Comparison of ENCODE assay signal across 15 cellular contexts in the genomic region with DNA sequence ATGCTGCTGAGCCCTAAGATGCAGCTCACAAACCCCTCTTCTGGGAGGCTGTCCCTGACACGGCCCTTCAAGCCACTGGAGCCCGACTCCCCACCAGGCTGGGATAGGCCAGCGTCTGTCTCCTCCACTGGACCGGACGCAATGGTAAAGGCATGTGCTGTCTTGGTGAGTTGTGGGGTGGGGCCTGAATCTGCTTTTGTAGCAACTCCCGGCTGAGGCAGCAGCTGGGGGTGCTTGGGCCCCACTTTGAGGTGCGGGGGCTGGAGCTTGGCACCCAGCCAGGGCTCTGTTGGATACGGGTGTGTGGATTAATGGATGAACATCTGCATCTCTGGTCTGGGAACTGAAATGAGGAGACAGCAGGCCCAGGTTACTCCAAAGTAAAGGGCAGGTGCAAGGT. TPM values are rescaled to one million over a fixed set of nuclear protein-coding genes. Genes with fewer than 3 reads are reported as not detected.
DNase-seq lines count a peak whose midpoint lies in the region; ATAC-seq and TF ChIP-seq lines count a peak whose summit lies in the region.
"Had no signal": no experiment of that assay in that cellular context is flagged by ENCODE, and none has a peak within 500 bp of the region (broad histone marks: within the 10 kb centered on the region; RNA-seq: fewer than 3 reads in every experiment).

No MANE protein-coding gene starts in this region.

- H3K4me3 ChIP-seq in fibroblast of villous mesenchyme (ENCODE audit: low read depth, low read length) = no peak overlapping the region

- TF ChIP-seq CTCF in fibroblast of villous mesenchyme (IDR thresholded peaks at IDR 0.05; ENCODE audit: insufficient read depth, low read depth, low read length) (no peak), type B pancreatic cell (conservative IDR thresholded peaks at IDR 0.05) (no peak), GM10266 (IDR thresholded peaks at IDR 0.05; ENCODE audit: control insufficient read depth, insufficient read depth, low read depth, missing control alignments) (no peak)

- peaks cover 18% of the 10 kb centered on the region for H3K4me1 Mint-ChIP-seq in activated naive CD8-positive, alpha-beta T cell treated with anti-CD3 and anti-CD28 coated beads, Interleukin-2, amount 10 ng/mL, durations not matched to agents 7 days and 5 days
- H3K4me1 Mint-ChIP-seq in activated naive CD8-positive, alpha-beta T cell treated with anti-CD3 and anti-CD28 coated beads, Interleukin-2, amount 50 U/mL, for 24 hours = peaks cover 48% of the 10 kb centered on the region
- peaks cover 21% of the 10 kb centered on the region for H3K4me1 Mint-ChIP-seq in type B pancreatic cell (ENCODE audit: unreplicated experiment)

- H3K4me3 Mint-ChIP-seq in activated naive CD8-positive, alpha-beta T cell treated with anti-CD3 and anti-CD28 coated beads, Interleukin-2, amount 10 ng/mL, durations not matched to agents 7 days and 5 days = peak overlapping the region; percentile 11
- no peak overlapping the region for H3K4me3 Mint-ChIP-seq in activated naive CD8-positive, alpha-beta T cell treated with anti-CD3 and anti-CD28 coated beads, Interleukin-2, amount 50 U/mL, for 24 hours
- H3K4me3 Mint-ChIP-seq in type B pancreatic cell = no peak overlapping the region
- H3K4me3 Mint-ChIP-seq: activated naive CD4-positive, alpha-beta T cell treated with anti-CD3 and anti-CD28 coated beads, Interleukin-2, amount 50 U/mL, for 24 hours had no signal

- no peak for ATAC-seq in activated naive CD8-positive, alpha-beta T cell treated with anti-CD3 and anti-CD28 coated beads, Interleukin-2, amount 10 ng/mL, durations not matched to agents 7 days and 5 days (ENCODE audit: low read depth)
- no peak for ATAC-seq in activated naive CD8-positive, alpha-beta T cell treated with anti-CD3 and anti-CD28 coated beads, Interleukin-2, amount 50 U/mL, for 24 hours
- no peak for ATAC-seq in GM21576 (IDR thresholded peaks at IDR 0.05; ENCODE audit: unreplicated experiment)

- no peak for DNase-seq in activated naive CD8-positive, alpha-beta T cell treated with anti-CD3 and anti-CD28 coated beads, Interleukin-2, amount 10 ng/mL, durations not matched to agents 7 days and 5 days
- no peak for DNase-seq in activated naive CD8-positive, alpha-beta T cell treated with anti-CD3 and anti-CD28 coated beads, Interleukin-2, amount 50 U/mL, for 24 hours
- DNase-seq in SW480 (ENCODE audit: low spot score) (peak; percentile 75), fibroblast of villous mesenchyme (ENCODE audit: low read depth) (peak; percentile 14), type B pancreatic cell (ENCODE audit: extremely low spot score, unreplicated experiment) (no peak), GM10266 (ENCODE audit: extremely low spot score) (no peak), NCI-H2107 treated with DMSO at 0.1 percent for 48 hours (lab: John Stamatoyannopoulos, UW; ENCODE audit: unreplicated experiment) (no peak)
- DNase-seq: AML-193, cortex of kidney, foreskin melanocyte, NCI-H1048, NCI-H526 had no signal

- H3K27me3 Mint-ChIP-seq in activated naive CD8-positive, alpha-beta T cell treated with anti-CD3 and anti-CD28 coated beads, Interleukin-2, amount 10 ng/mL, durations not matched to agents 7 days and 5 days = no peaks in the 10 kb centered on the region
- H3K27me3 Mint-ChIP-seq in activated naive CD8-positive, alpha-beta T cell treated with anti-CD3 and anti-CD28 coated beads, Interleukin-2, amount 50 U/mL, for 24 hours = no peaks in the 10 kb centered on the region
- no peaks in the 10 kb centered on the region for H3K27me3 Mint-ChIP-seq in type B pancreatic cell
- H3K27me3 Mint-ChIP-seq: activated naive CD4-positive, alpha-beta T cell treated with anti-CD3 and anti-CD28 coated beads, Interleukin-2, amount 50 U/mL, for 24 hours had no signal

- no peaks in the 10 kb centered on the region for H3K9me3 Mint-ChIP-seq in activated naive CD8-positive, alpha-beta T cell treated with anti-CD3 and anti-CD28 coated beads, Interleukin-2, amount 10 ng/mL, durations not matched to agents 7 days and 5 days
- H3K9me3 Mint-ChIP-seq in activated naive CD8-positive, alpha-beta T cell treated with anti-CD3 and anti-CD28 coated beads, Interleukin-2, amount 50 U/mL, for 24 hours = no peaks in the 10 kb centered on the region
- no peaks in the 10 kb centered on the region for H3K9me3 Mint-ChIP-seq in type B pancreatic cell
- H3K9me3 Mint-ChIP-seq: activated naive CD4-positive, alpha-beta T cell treated with anti-CD3 and anti-CD28 coated beads, Interleukin-2, amount 50 U/mL, for 24 hours had no signal

- H3K27ac Mint-ChIP-seq in activated naive CD8-positive, alpha-beta T cell treated with anti-CD3 and anti-CD28 coated beads, Interleukin-2, amount 10 ng/mL, durations not matched to agents 7 days and 5 days = peak overlapping the region; percentile 18
- no peak overlapping the region for H3K27ac Mint-ChIP-seq in activated naive CD8-positive, alpha-beta T cell treated with anti-CD3 and anti-CD28 coated beads, Interleukin-2, amount 50 U/mL, for 24 hours
- H3K27ac Mint-ChIP-seq in type B pancreatic cell = peak overlapping the region; percentile 21
- H3K27ac Mint-ChIP-seq: activated naive CD4-positive, alpha-beta T cell treated with anti-CD3 and anti-CD28 coated beads, Interleukin-2, amount 50 U/mL, for 24 hours had no signal

- H3K36me3 Mint-ChIP-seq in activated naive CD8-positive, alpha-beta T cell treated with anti-CD3 and anti-CD28 coated beads, Interleukin-2, amount 10 ng/mL, durations not matched to agents 7 days and 5 days = peaks cover 13% of the 10 kb centered on the region
- H3K36me3 Mint-ChIP-seq in activated naive CD8-positive, alpha-beta T cell treated with anti-CD3 and anti-CD28 coated beads, Interleukin-2, amount 50 U/mL, for 24 hours (ENCODE audit: low read depth) = peaks cover 11% of the 10 kb centered on the region
- H3K36me3 Mint-ChIP-seq in type B pancreatic cell = no peaks in the 10 kb centered on the region

- POLR2A ChIA-PET in activated naive CD8-positive, alpha-beta T cell treated with anti-CD3 and anti-CD28 coated beads, Interleukin-2, amount 10 ng/mL, durations not matched to agents 7 days and 5 days (lab: Charles Lee) = interaction anchor here (1.1 to 5.1 kb wide), 2 partner anchors 31 to 44 kb away, joined by 3 to 35 read pairs; a partner anchor contains a TSS

RNA-seq across cellular contexts. Expression of a gene that starts 3.5 kb away (rescaled TPM):
- total RNA-seq in activated naive CD8-positive, alpha-beta T cell treated with anti-CD3 and anti-CD28 coated beads, Interleukin-2, amount 10 ng/mL, durations not matched to agents 7 days and 5 days = 10 to 100 TPM; 95.9 to 97.4 TPM
- not detected in 2 replicates for total RNA-seq in fibroblast of villous mesenchyme
- 0.17 and 0.34 TPM in 2 replicates for total RNA-seq in type B pancreatic cell (ENCODE audit: low replicate concordance)
- total RNA-seq: myocyte had no signal

RNA-seq across cellular contexts. Expression of a gene that starts 30.7 kb away (rescaled TPM):
- 10 to 100 TPM; 16.8 to 16.9 TPM for total RNA-seq in activated naive CD8-positive, alpha-beta T cell treated with anti-CD3 and anti-CD28 coated beads, Interleukin-2, amount 10 ng/mL, durations not matched to agents 7 days and 5 days
- total RNA-seq in fibroblast of villous mesenchyme = 7.1 and 7.3 TPM in 2 replicates
- total RNA-seq in type B pancreatic cell (ENCODE audit: low replicate concordance) = 7.3 and 13.3 TPM in 2 replicates

Comparison
In these comparisons a context has a peak if more than half of its experiments do, and no peak if none do; other contexts are left out.
1. DNase-seq: peak in SW480 (single experiment) and fibroblast of villous mesenchyme (single experiment); none in activated naive CD8-positive, alpha-beta T cell treated with anti-CD3 and anti-CD28 coated beads, Interleukin-2, amount 10 ng/mL, durations not matched to agents 7 days and 5 days (single experiment), activated naive CD8-positive, alpha-beta T cell treated with anti-CD3 and anti-CD28 coated beads, Interleukin-2, amount 50 U/mL, for 24 hours (single experiment), type B pancreatic cell (single experiment), GM10266 (single experiment) and NCI-H2107 treated with DMSO at 0.1 percent for 48 hours (single experiment).
2. RNA of a gene that starts 3.5 kb away (total RNA-seq): 95.9 to 97.4 TPM in activated naive CD8-positive, alpha-beta T cell treated with anti-CD3 and anti-CD28 coated beads, Interleukin-2, amount 10 ng/mL, durations not matched to agents 7 days and 5 days; 0.17 to 0.34 TPM in type B pancreatic cell and not detected in fibroblast of villous mesenchyme; every median in the first group is over 10 times any median in the second.